1 cellular context compared by ENCODE assay signal in genomic region chr1:234504969-234505773, GRCh38.
TF ChIP-seq lines count a peak whose summit lies in the region.

No MANE protein-coding gene starts in this region.

TF ChIP-seq in HepG2, 621 proteins besides CTCF, POLR2A, EP300 and RAD21:
- no peak for TF ChIP-seq MTERF4 (CRISPR knock-in tag; IDR thresholded peaks at IDR 0.05)
- TF ChIP-seq CAMTA2 (CRISPR knock-in tag; IDR thresholded peaks at IDR 0.05; ENCODE audit: borderline replicate concordance) = no peak
- no peak for TF ChIP-seq ZSCAN21 (CRISPR knock-in tag; IDR thresholded peaks at IDR 0.05; ENCODE audit: borderline replicate concordance)
- TF ChIP-seq POLR2AphosphoS2 (IDR thresholded peaks at IDR 0.05; ENCODE audit: low read depth, low read length) = no peak
- TF ChIP-seq NR3C1 (CRISPR knock-in tag; IDR thresholded peaks at IDR 0.05) = no peak
- TF ChIP-seq TBP (CRISPR knock-in tag; IDR thresholded peaks at IDR 0.05) = no peak
- TF ChIP-seq KLF12 (CRISPR knock-in tag; IDR thresholded peaks at IDR 0.05; ENCODE audit: borderline replicate concordance) = no peak
- no peak for TF ChIP-seq ZNF331 (CRISPR knock-in tag; IDR thresholded peaks at IDR 0.05)
- no peak for TF ChIP-seq E2F1 (CRISPR knock-in tag; IDR thresholded peaks at IDR 0.05)
- TF ChIP-seq CREB3 (CRISPR knock-in tag; IDR thresholded peaks at IDR 0.05) = no peak
- no peak for TF ChIP-seq ZNF431 (CRISPR knock-in tag; IDR thresholded peaks at IDR 0.05; ENCODE audit: borderline replicate concordance, low read depth)
- TF ChIP-seq BHLHE40 (IDR thresholded peaks at IDR 0.05; ENCODE audit: low read length) = no peak
- no peak for TF ChIP-seq SCMH1 (CRISPR knock-in tag; IDR thresholded peaks at IDR 0.05; ENCODE audit: borderline replicate concordance)
- no peak for TF ChIP-seq KIAA2018 (CRISPR knock-in tag; IDR thresholded peaks at IDR 0.05; ENCODE audit: borderline replicate concordance)
- no peak for TF ChIP-seq ZNF710 (CRISPR knock-in tag; IDR thresholded peaks at IDR 0.05; ENCODE audit: borderline replicate concordance)
- TF ChIP-seq ATRX (CRISPR knock-in tag; IDR thresholded peaks at IDR 0.05; ENCODE audit: borderline replicate concordance) = no peak
